ENCODE assay signal across 17 cellular contexts in the genomic region with DNA sequence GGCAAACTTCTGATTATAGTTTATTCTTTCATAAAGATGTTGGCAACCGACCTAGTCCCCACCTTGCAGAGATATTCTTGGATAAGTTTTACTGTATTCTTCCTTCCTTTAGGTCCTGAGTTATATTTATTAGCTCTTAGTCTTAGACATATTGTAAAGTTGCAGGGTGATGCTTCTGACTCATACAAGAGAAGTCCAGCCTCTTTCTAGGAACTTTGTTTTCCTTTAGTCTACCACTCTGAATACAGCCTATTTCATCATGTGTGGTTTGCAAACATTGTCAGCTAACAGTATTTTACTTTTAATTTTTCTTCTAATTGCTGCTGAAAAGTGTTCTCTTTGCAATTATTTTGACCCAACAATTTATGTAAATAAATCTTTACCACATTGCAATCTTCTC.
DNase-seq lines count a peak whose midpoint lies in the region; TF ChIP-seq lines count a peak whose summit lies in the region.
"Had no signal": no experiment of that assay in that cellular context is flagged by ENCODE, and none has a peak within 500 bp of the region (broad histone marks: within the 10 kb centered on the region; RNA-seq: fewer than 3 reads in every experiment).

No MANE protein-coding gene starts in this region.

- H2AFZ ChIP-seq in Karpas-422 (ENCODE audit: low read length): no peak overlapping the region

- H3K27ac Mint-ChIP-seq in HFFc6: no peak overlapping the region
- H3K27ac Mint-ChIP-seq: type B pancreatic cell had no signal

- H3K79me2 ChIP-seq in Karpas-422 (ENCODE audit: low read length): no peaks in the 10 kb centered on the region

- H3K9me2 ChIP-seq in Karpas-422 (replicated peaks; ENCODE audit: insufficient read depth, low read length): no peaks in the 10 kb centered on the region

- H4K20me1 ChIP-seq in Karpas-422 (ENCODE audit: insufficient read depth, low read depth, low read length): no peaks in the 10 kb centered on the region

- POLR2A ChIA-PET in AG04449 (lab: Yijun Ruan, JAX): interaction anchor here (0.7 kb wide), 1 partner anchor 50 kb away, joined by 3 read pairs; no protein-coding TSS in a partner anchor

- H3K36me3 Mint-ChIP-seq in HFFc6 (ENCODE audit: low read depth): no peaks in the 10 kb centered on the region
- H3K36me3 Mint-ChIP-seq: type B pancreatic cell had no signal

- DNase-seq in AG04449 (ENCODE audit: low read depth, low spot score): peak; percentile 51
- DNase-seq in HFFc6: peak; percentile 36
- DNase-seq in amniotic stem cell (lab: John Stamatoyannopoulos, UW): peak; percentile 31
- peak; percentile 72 for DNase-seq in fibroblast of pulmonary artery (ENCODE audit: low read depth)
- no peak for DNase-seq in Karpas-422
- DNase-seq in SIG-M5 (lab: John Stamatoyannopoulos, UW): no peak
- DNase-seq in H7: no peak
- no peak for DNase-seq in NCI-H82 treated with DMSO at 0.1 percent for 48 hours (lab: John Stamatoyannopoulos, UW; ENCODE audit: unreplicated experiment)
- DNase-seq: activated CD8-positive, alpha-beta memory T cell treated with anti-CD3 and anti-CD28 coated beads for 24 hours; activated naive CD4-positive, alpha-beta T cell; colonic mucosa; DMS 273 treated with DMSO at 0.1 percent for 48 hours; NCI-H1694 treated with DMSO at 0.1 percent for 48 hours; NCI-H69; Right ventricle myocardium superior; stimulated activated CD8-positive, alpha-beta memory T cell treated with anti-CD3 and anti-CD28 coated beads, Interleukin-4, amount 100 ng/mL, for 48 hours had no signal

- no peaks in the 10 kb centered on the region for H3K4me1 Mint-ChIP-seq in HFFc6 (ENCODE audit: low read depth)

- H3K9me3 Mint-ChIP-seq in HFFc6: peaks cover 6% of the 10 kb centered on the region; the same call in 1 of the 2 replicates
- H3K9me3 Mint-ChIP-seq: type B pancreatic cell had no signal

- H3K4me3 Mint-ChIP-seq in HFFc6: no peak overlapping the region
- H3K4me3 Mint-ChIP-seq: type B pancreatic cell had no signal

- no peaks in the 10 kb centered on the region for H3K9me3 ChIP-seq in Karpas-422 (ENCODE audit: low read length)
- H3K9me3 ChIP-seq: colonic mucosa had no signal

- no peak overlapping the region for H3K4me2 ChIP-seq in Karpas-422 (ENCODE audit: low read depth, low read length, poor library complexity, severe bottlenecking)

- H3K36me3 ChIP-seq in Karpas-422 (ENCODE audit: insufficient read depth, low read length) (no peaks in the 10 kb centered on the region), H7 (replicated peaks; ENCODE audit: control insufficient read depth, insufficient read depth, low read length) (no peaks in the 10 kb centered on the region)
- H3K36me3 ChIP-seq: colonic mucosa had no signal

- H3K4me1 ChIP-seq in Karpas-422 (ENCODE audit: low read length): no peaks in the 10 kb centered on the region
- H3K4me1 ChIP-seq: colonic mucosa had no signal

- H3K9ac ChIP-seq in Karpas-422 (ENCODE audit: low read length): no peak overlapping the region

- H3K27me3 Mint-ChIP-seq in HFFc6 (ENCODE audit: insufficient read depth): peaks cover 3% of the 10 kb centered on the region; the same call in 1 of the 2 replicates
- H3K27me3 Mint-ChIP-seq: type B pancreatic cell had no signal

- CTCF ChIA-PET in AG04449 (lab: Yijun Ruan, JAX): interaction anchor here (1.3 kb wide), 1 partner anchor 110 kb away, joined by 4 read pairs; no protein-coding TSS in a partner anchor

- H3K27me3 ChIP-seq in Karpas-422 (ENCODE audit: low read length) (no peaks in the 10 kb centered on the region), H7 (ENCODE audit: control insufficient read depth, insufficient read depth, low read length) (no peaks in the 10 kb centered on the region)
- H3K27me3 ChIP-seq: colonic mucosa had no signal

- no peak overlapping the region for H3K4me3 ChIP-seq in AG04449 (ENCODE audit: low read depth, low read length)
- H3K4me3 ChIP-seq in fibroblast of pulmonary artery (replicated peaks; ENCODE audit: low read depth, low read length): no peak overlapping the region
- no peak overlapping the region for H3K4me3 ChIP-seq in Karpas-422 (ENCODE audit: low read length)
- no peak overlapping the region for H3K4me3 ChIP-seq in H7 (ENCODE audit: insufficient read depth, low read depth, low read length)
- H3K4me3 ChIP-seq: colonic mucosa had no signal

- no peak overlapping the region for H3K27ac ChIP-seq in Karpas-422 (ENCODE audit: low read length)
- H3K27ac ChIP-seq: colonic mucosa had no signal

- TF ChIP-seq CTCF in AG04449 (IDR thresholded peaks at IDR 0.05; ENCODE audit: insufficient read depth, low read length, missing control alignments) (no peak), HFFc6 (IDR thresholded peaks at IDR 0.05) (no peak), fibroblast of pulmonary artery (IDR thresholded peaks at IDR 0.05; ENCODE audit: low read length, missing control alignments) (no peak)

Comparison
In these comparisons a context has a peak if more than half of its experiments do, and no peak if none do; other contexts are left out.
1. DNase-seq: peak in AG04449 (single experiment), HFFc6 (single experiment), amniotic stem cell (single experiment) and fibroblast of pulmonary artery (single experiment); none in Karpas-422 (single experiment), SIG-M5 (single experiment), H7 (single experiment) and NCI-H82 treated with DMSO at 0.1 percent for 48 hours (single experiment).